15 cellular contexts compared by ENCODE assay signal in the genomic region with DNA sequence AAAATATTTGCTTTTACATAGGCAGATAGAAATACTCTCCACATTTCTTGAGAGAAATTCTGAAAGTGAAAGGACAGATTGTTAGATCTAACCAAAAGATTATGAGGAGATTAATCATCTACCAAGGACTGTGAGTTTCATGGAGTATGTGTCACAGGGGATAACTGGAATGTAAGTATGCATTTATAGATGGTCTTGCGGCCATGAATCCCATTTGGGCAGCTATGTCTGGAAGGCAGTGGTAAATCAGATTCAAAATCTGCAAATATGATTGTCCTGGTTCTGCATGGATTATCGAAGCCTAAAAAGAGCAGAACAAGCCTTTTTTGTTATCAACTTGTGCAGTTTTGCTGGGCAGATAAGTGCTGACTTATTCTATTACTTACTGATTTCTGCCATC.
DNase-seq lines count a peak whose midpoint lies in the region; ATAC-seq and TF ChIP-seq lines count a peak whose summit lies in the region.
"Had no signal": no experiment of that assay in that cellular context is flagged by ENCODE, and none has a peak within 500 bp of the region (broad histone marks: within the 10 kb centered on the region; RNA-seq: fewer than 3 reads in every experiment).

No MANE protein-coding gene starts in this region.

- H3K4me3 Mint-ChIP-seq in nephron, result no peak overlapping the region
- H3K4me3 Mint-ChIP-seq in stimulated activated effector memory CD8-positive, alpha-beta T cell treated with anti-CD3 and anti-CD28 coated beads, Interleukin-12 subunit alpha, Interleukin-12 subunit beta, amount 100 ng/mL, for 72 hours, result no peak overlapping the region
- H3K4me3 Mint-ChIP-seq in activated CD4-positive, alpha-beta memory T cell treated with anti-CD3 and anti-CD28 coated beads, Interleukin-2, amount 10 ng/mL, durations not matched to agents 7 days and 5 days, result no peak overlapping the region
- H3K4me3 Mint-ChIP-seq: activated naive CD8-positive, alpha-beta T cell treated with anti-CD3 and anti-CD28 coated beads, Interleukin-2, amount 50 U/mL, for 24 hours had no signal

- no peaks in the 10 kb centered on the region for H3K36me3 Mint-ChIP-seq in nephron (ENCODE audit: low read depth)
- H3K36me3 Mint-ChIP-seq in stimulated activated effector memory CD8-positive, alpha-beta T cell treated with anti-CD3 and anti-CD28 coated beads, Interleukin-12 subunit alpha, Interleukin-12 subunit beta, amount 100 ng/mL, for 72 hours, result no peaks in the 10 kb centered on the region
- no peaks in the 10 kb centered on the region for H3K36me3 Mint-ChIP-seq in activated CD4-positive, alpha-beta memory T cell treated with anti-CD3 and anti-CD28 coated beads, Interleukin-2, amount 10 ng/mL, durations not matched to agents 7 days and 5 days (ENCODE audit: low read depth)

- H3K27ac ChIP-seq in RWPE1, result no peak overlapping the region
- H3K27ac ChIP-seq: hepatocyte had no signal

- H3K27ac Mint-ChIP-seq in nephron, result peak overlapping the region; percentile 41 to 71 (median 48)
- H3K27ac Mint-ChIP-seq in stimulated activated effector memory CD8-positive, alpha-beta T cell treated with anti-CD3 and anti-CD28 coated beads, Interleukin-12 subunit alpha, Interleukin-12 subunit beta, amount 100 ng/mL, for 72 hours, result no peak overlapping the region
- H3K27ac Mint-ChIP-seq in activated CD4-positive, alpha-beta memory T cell treated with anti-CD3 and anti-CD28 coated beads, Interleukin-2, amount 10 ng/mL, durations not matched to agents 7 days and 5 days, result no peak overlapping the region
- H3K27ac Mint-ChIP-seq: activated naive CD8-positive, alpha-beta T cell treated with anti-CD3 and anti-CD28 coated beads, Interleukin-2, amount 50 U/mL, for 24 hours had no signal

- CTCF ChIA-PET in activated CD4-positive, alpha-beta memory T cell treated with anti-CD3 and anti-CD28 coated beads, Interleukin-2, amount 10 ng/mL, durations not matched to agents 7 days and 5 days (lab: Charles Lee), result no interaction called here
- CTCF ChIA-PET in RWPE1 (lab: Yijun Ruan, JAX), result no interaction called here

- peaks cover 5% of the 10 kb centered on the region for H3K4me1 Mint-ChIP-seq in nephron
- H3K4me1 Mint-ChIP-seq in stimulated activated effector memory CD8-positive, alpha-beta T cell treated with anti-CD3 and anti-CD28 coated beads, Interleukin-12 subunit alpha, Interleukin-12 subunit beta, amount 100 ng/mL, for 72 hours, result no peaks in the 10 kb centered on the region
- no peaks in the 10 kb centered on the region for H3K4me1 Mint-ChIP-seq in activated CD4-positive, alpha-beta memory T cell treated with anti-CD3 and anti-CD28 coated beads, Interleukin-2, amount 10 ng/mL, durations not matched to agents 7 days and 5 days
- H3K4me1 Mint-ChIP-seq: activated naive CD8-positive, alpha-beta T cell treated with anti-CD3 and anti-CD28 coated beads, Interleukin-2, amount 50 U/mL, for 24 hours had no signal

- H3K27me3 Mint-ChIP-seq in nephron (ENCODE audit: low read depth), result no peaks in the 10 kb centered on the region
- no peaks in the 10 kb centered on the region for H3K27me3 Mint-ChIP-seq in activated CD4-positive, alpha-beta memory T cell treated with anti-CD3 and anti-CD28 coated beads, Interleukin-2, amount 10 ng/mL, durations not matched to agents 7 days and 5 days
- H3K27me3 Mint-ChIP-seq: activated naive CD8-positive, alpha-beta T cell treated with anti-CD3 and anti-CD28 coated beads, Interleukin-2, amount 50 U/mL, for 24 hours had no signal

- H3K9me3 Mint-ChIP-seq in nephron, result no peaks in the 10 kb centered on the region
- H3K9me3 Mint-ChIP-seq in stimulated activated effector memory CD8-positive, alpha-beta T cell treated with anti-CD3 and anti-CD28 coated beads, Interleukin-12 subunit alpha, Interleukin-12 subunit beta, amount 100 ng/mL, for 72 hours, result no peaks in the 10 kb centered on the region
- H3K9me3 Mint-ChIP-seq in activated CD4-positive, alpha-beta memory T cell treated with anti-CD3 and anti-CD28 coated beads, Interleukin-2, amount 10 ng/mL, durations not matched to agents 7 days and 5 days, result no peaks in the 10 kb centered on the region
- H3K9me3 Mint-ChIP-seq: activated naive CD8-positive, alpha-beta T cell treated with anti-CD3 and anti-CD28 coated beads, Interleukin-2, amount 50 U/mL, for 24 hours had no signal

- DNase-seq in COLO829 (ENCODE audit: low spot score) (peak; percentile 32), NCI-H226 (peak; percentile 17), dedifferentiated amniotic fluid mesenchymal stem cell (ENCODE audit: extremely low spot score) (peak; percentile 40), RWPE1 (ENCODE audit: low spot score) (no peak), iPS-NIHi11 (ENCODE audit: low spot score) (no peak)
- DNase-seq in stimulated activated effector memory CD8-positive, alpha-beta T cell treated with anti-CD3 and anti-CD28 coated beads, Interleukin-12 subunit alpha, Interleukin-12 subunit beta, amount 100 ng/mL, for 72 hours (ENCODE audit: low spot score in 2 of 2), result no peak
- no peak for DNase-seq in activated CD4-positive, alpha-beta memory T cell treated with anti-CD3 and anti-CD28 coated beads, Interleukin-2, amount 10 ng/mL, durations not matched to agents 7 days and 5 days
- DNase-seq: activated naive CD8-positive, alpha-beta T cell treated with anti-CD3 and anti-CD28 coated beads, Interleukin-2, amount 50 U/mL, for 24 hours; C1 segment of cervical spinal cord; KBM-7; NCI-H1930; stimulated activated CD4-positive, alpha-beta T cell treated with anti-CD3 and anti-CD28 coated beads, Interleukin-2, amount 100 ng/mL, for 24 hours; stimulated activated naive CD4-positive, alpha-beta T cell had no signal

- no peak for ATAC-seq in stimulated activated effector memory CD8-positive, alpha-beta T cell treated with anti-CD3 and anti-CD28 coated beads, Interleukin-12 subunit alpha, Interleukin-12 subunit beta, amount 100 ng/mL, for 72 hours
- ATAC-seq: activated naive CD8-positive, alpha-beta T cell treated with anti-CD3 and anti-CD28 coated beads, Interleukin-2, amount 50 U/mL, for 24 hours had no signal

- TF ChIP-seq CTCF in nephron (IDR thresholded peaks at IDR 0.05; ENCODE audit: unreplicated experiment in 3 of 3) (no peak), RWPE1 (conservative IDR thresholded peaks at IDR 0.05; ENCODE audit: low read depth) (no peak)

- POLR2A ChIA-PET in activated CD4-positive, alpha-beta memory T cell treated with anti-CD3 and anti-CD28 coated beads, Interleukin-2, amount 10 ng/mL, durations not matched to agents 7 days and 5 days (lab: Charles Lee), result no interaction called here
- POLR2A ChIA-PET in RWPE1 (lab: Yijun Ruan, JAX; ENCODE audit: low non-redundant PET), result no interaction called here

Comparison
In these comparisons a context has a peak if more than half of its experiments do, and no peak if none do; other contexts are left out.
1. DNase-seq: peak in COLO829 (single experiment), NCI-H226 (single experiment) and dedifferentiated amniotic fluid mesenchymal stem cell (single experiment); none in stimulated activated effector memory CD8-positive, alpha-beta T cell treated with anti-CD3 and anti-CD28 coated beads, Interleukin-12 subunit alpha, Interleukin-12 subunit beta, amount 100 ng/mL, for 72 hours (0 of 2), activated CD4-positive, alpha-beta memory T cell treated with anti-CD3 and anti-CD28 coated beads, Interleukin-2, amount 10 ng/mL, durations not matched to agents 7 days and 5 days (single experiment), RWPE1 (single experiment) and iPS-NIHi11 (single experiment).
2. H3K27ac Mint-ChIP-seq: peak in nephron (3 of 3); none in stimulated activated effector memory CD8-positive, alpha-beta T cell treated with anti-CD3 and anti-CD28 coated beads, Interleukin-12 subunit alpha, Interleukin-12 subunit beta, amount 100 ng/mL, for 72 hours (single experiment) and activated CD4-positive, alpha-beta memory T cell treated with anti-CD3 and anti-CD28 coated beads, Interleukin-2, amount 10 ng/mL, durations not matched to agents 7 days and 5 days (single experiment).